ENCODE assay signal across 26 cellular contexts in genomic region chr2:63346441-63346840, GRCh38.
"Had no signal": no experiment of that assay in that cellular context is flagged by ENCODE, and none has a peak within 500 bp of the region (broad histone marks: within the 10 kb centered on the region; RNA-seq: fewer than 3 reads in every experiment).

No MANE protein-coding gene starts in this region.

- H3K27ac ChIP-seq: neutrophil, pancreas, prostate gland, right lobe of liver, sigmoid colon, stomach, thoracic aorta, thyroid gland, tibial nerve, upper lobe of left lung, vagina had no signal

- H3K4me3 Mint-ChIP-seq: natural killer cell treated with Interleukin-12 subunit alpha and Interleukin-12 subunit beta and Interleukin-15 and Interleukin-18, amount 100 ng/mL, for 72 hours; nephron progenitor cell; neural crest cell; stimulated activated effector memory CD8-positive, alpha-beta T cell treated with anti-CD3 and anti-CD28 coated beads, Interleukin-12 subunit alpha, Interleukin-12 subunit beta, amount 100 ng/mL, for 72 hours; stimulated activated naive B cell treated with anti-CD40 and anti-IgM and Interleukin-4, amounts not matched to agents 10 μg/mL and 1 μg/mL and 100 μg/mL, for 72 hours; stimulated activated naive CD8-positive, alpha-beta T cell treated with anti-CD3 and anti-CD28 coated beads, Interleukin-15, Interleukin-2, amounts not matched to agents 100 ng/mL and 50 ng/mL, for 24 hours had no signal

- ATAC-seq: natural killer cell treated with Interleukin-12 subunit alpha and Interleukin-12 subunit beta and Interleukin-15 and Interleukin-18, amount 100 ng/mL, for 72 hours; pancreas; right cardiac atrium; right lobe of liver; stimulated activated effector memory CD8-positive, alpha-beta T cell treated with anti-CD3 and anti-CD28 coated beads, Interleukin-12 subunit alpha, Interleukin-12 subunit beta, amount 100 ng/mL, for 72 hours; stimulated activated naive B cell treated with anti-CD40 and anti-IgM and Interleukin-4, amounts not matched to agents 10 μg/mL and 1 μg/mL and 100 μg/mL, for 72 hours had no signal

- H3K36me3 Mint-ChIP-seq: stimulated activated effector memory CD8-positive, alpha-beta T cell treated with anti-CD3 and anti-CD28 coated beads, Interleukin-12 subunit alpha, Interleukin-12 subunit beta, amount 100 ng/mL, for 72 hours had no signal

- H3K4me1 ChIP-seq: pancreas, prostate gland, right lobe of liver, sigmoid colon, stomach, thyroid gland, tibial nerve, upper lobe of left lung, vagina had no signal

- H3K36me3 ChIP-seq: neutrophil, pancreas, prostate gland, right lobe of liver, sigmoid colon, thoracic aorta, thyroid gland, upper lobe of left lung, vagina had no signal

- DNase-seq: nephron progenitor cell; nucleus accumbens; pancreas; right cardiac atrium; right lobe of liver; sigmoid colon; small intestine; stimulated activated CD4-positive, alpha-beta T cell treated with anti-CD3 and anti-CD28 coated beads, Interleukin-15, amount 100 ng/mL, for 24 hours; stimulated activated CD4-positive, alpha-beta T cell treated with anti-CD3 and anti-CD28 coated beads, Interleukin-2, amount 100 ng/mL, for 24 hours; stimulated activated CD4-positive, alpha-beta T cell treated with anti-CD3 and anti-CD28 coated beads, Interleukin-2, amount 100 ng/mL, for 48 hours; stimulated activated CD4-positive, alpha-beta T cell treated with anti-CD3 and anti-CD28 coated beads, Interleukin-4, amount 100 ng/mL, for 24 hours; stimulated activated naive B cell treated with anti-CD40 and anti-IgM and Interleukin-4, amounts not matched to agents 10 μg/mL and 1 μg/mL and 100 μg/mL, for 72 hours; stimulated activated naive CD4-positive, alpha-beta T cell treated with Interleukin-2 at 50 U/mL for 16 hours; stomach; thyroid gland; trophoblast cell; upper lobe of left lung had no signal

- H3K9me3 ChIP-seq: pancreas, prostate gland, right lobe of liver, thyroid gland, vagina had no signal

- H3K4me3 ChIP-seq: pancreas, prostate gland, right lobe of liver, sigmoid colon, stomach, thoracic aorta, thyroid gland, tibial nerve, upper lobe of left lung, vagina had no signal

- H3K27ac Mint-ChIP-seq: natural killer cell treated with Interleukin-12 subunit alpha and Interleukin-12 subunit beta and Interleukin-15 and Interleukin-18, amount 100 ng/mL, for 72 hours; nephron progenitor cell; stimulated activated effector memory CD8-positive, alpha-beta T cell treated with anti-CD3 and anti-CD28 coated beads, Interleukin-12 subunit alpha, Interleukin-12 subunit beta, amount 100 ng/mL, for 72 hours; stimulated activated naive B cell treated with anti-CD40 and anti-IgM and Interleukin-4, amounts not matched to agents 10 μg/mL and 1 μg/mL and 100 μg/mL, for 72 hours; stimulated activated naive CD8-positive, alpha-beta T cell treated with anti-CD3 and anti-CD28 coated beads, Interleukin-15, Interleukin-2, amounts not matched to agents 100 ng/mL and 50 ng/mL, for 24 hours had no signal

- H3K27me3 Mint-ChIP-seq: natural killer cell treated with Interleukin-12 subunit alpha and Interleukin-12 subunit beta and Interleukin-15 and Interleukin-18, amount 100 ng/mL, for 72 hours; stimulated activated naive B cell treated with anti-CD40 and anti-IgM and Interleukin-4, amounts not matched to agents 10 μg/mL and 1 μg/mL and 100 μg/mL, for 72 hours; stimulated activated naive CD8-positive, alpha-beta T cell treated with anti-CD3 and anti-CD28 coated beads, Interleukin-15, Interleukin-2, amounts not matched to agents 100 ng/mL and 50 ng/mL, for 24 hours had no signal

- H3K27me3 ChIP-seq: neutrophil, pancreas, right lobe of liver, sigmoid colon, stomach, thyroid gland, tibial nerve, upper lobe of left lung, vagina had no signal

- H3K4me1 Mint-ChIP-seq: nephron progenitor cell; neural crest cell; stimulated activated effector memory CD8-positive, alpha-beta T cell treated with anti-CD3 and anti-CD28 coated beads, Interleukin-12 subunit alpha, Interleukin-12 subunit beta, amount 100 ng/mL, for 72 hours had no signal
